ENCODE assay signal across 29 cellular contexts in the genomic region with DNA sequence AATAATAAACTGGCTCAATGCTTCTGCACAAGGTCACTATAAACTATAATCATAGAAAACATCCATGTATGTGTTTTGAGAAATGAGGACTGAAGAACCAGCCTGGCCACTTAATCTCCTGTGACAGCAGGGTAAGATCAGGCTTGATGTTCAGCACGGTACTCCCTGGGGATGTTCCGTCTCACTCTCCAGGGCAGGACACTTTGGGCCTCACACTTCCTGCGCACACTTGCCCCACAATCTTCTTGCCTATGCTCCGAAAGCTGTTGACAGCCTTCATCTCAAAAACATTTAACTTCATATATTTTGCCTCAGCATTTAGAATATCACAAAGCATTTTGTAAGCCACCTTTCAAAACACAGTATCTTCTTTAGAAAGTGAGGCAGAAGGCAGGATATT.
DNase-seq lines count a peak whose midpoint lies in the region; ATAC-seq and TF ChIP-seq lines count a peak whose summit lies in the region.
"Had no signal": no experiment of that assay in that cellular context is flagged by ENCODE, and none has a peak within 500 bp of the region (broad histone marks: within the 10 kb centered on the region; RNA-seq: fewer than 3 reads in every experiment).

No MANE protein-coding gene starts in this region.

- H3K18ac ChIP-seq in trophoblast cell (ENCODE audit: low read length), result no peak overlapping the region

- no peaks in the 10 kb centered on the region for H3K36me3 ChIP-seq in left ventricle myocardium inferior
- no peaks in the 10 kb centered on the region for H3K36me3 ChIP-seq in right atrium auricular region
- no peaks in the 10 kb centered on the region for H3K36me3 ChIP-seq in RWPE2 (ENCODE audit: low read depth)
- H3K36me3 ChIP-seq in trophoblast cell (ENCODE audit: control insufficient read depth in 1 of 2, insufficient read depth in 2 of 2, low read length in 2 of 2), result no peaks in the 10 kb centered on the region
- H3K36me3 ChIP-seq in tibial nerve, result no peaks in the 10 kb centered on the region
- H3K36me3 ChIP-seq: HAP-1, SJCRH30 had no signal

- H3K36me3 Mint-ChIP-seq in activated CD8-positive, alpha-beta T cell treated with anti-CD3 and anti-CD28 coated beads for 36 hours (ENCODE audit: low read depth), result no peaks in the 10 kb centered on the region
- H3K36me3 Mint-ChIP-seq: CD4-positive, alpha-beta memory T cell had no signal

- H3K79me2 ChIP-seq in trophoblast cell (ENCODE audit: control insufficient read depth, insufficient read depth, low read length, poor library complexity), result no peaks in the 10 kb centered on the region

- H3K14ac ChIP-seq in trophoblast cell (ENCODE audit: low read length), result no peak overlapping the region

- H2BK120ac ChIP-seq in trophoblast cell (ENCODE audit: insufficient read depth, low read length, poor library complexity), result no peak overlapping the region

- no peak overlapping the region for H4K8ac ChIP-seq in trophoblast cell (ENCODE audit: low read depth, low read length)

- no peak overlapping the region for H3K4me3 Mint-ChIP-seq in activated CD8-positive, alpha-beta T cell treated with anti-CD3 and anti-CD28 coated beads for 36 hours
- H3K4me3 Mint-ChIP-seq: CD4-positive, alpha-beta memory T cell; HFFc6 had no signal

- H3K27me3 Mint-ChIP-seq in activated CD8-positive, alpha-beta T cell treated with anti-CD3 and anti-CD28 coated beads for 36 hours, result no peaks in the 10 kb centered on the region

- TF ChIP-seq POLR2A in tibial nerve (IDR thresholded peaks at IDR 0.05), result no peak

- WGBS in trophoblast cell (ENCODE audit: extremely low coverage, insufficient coverage, insufficient read length), result no CpG with 5 or more reads among the region's 4 CpGs
- 88% methylated on average over 4 of the region's 4 CpGs for WGBS in tibial nerve, 2 donors

- H3K27ac Mint-ChIP-seq in activated CD8-positive, alpha-beta T cell treated with anti-CD3 and anti-CD28 coated beads for 36 hours, result no peak overlapping the region
- H3K27ac Mint-ChIP-seq: CD4-positive, alpha-beta memory T cell had no signal

- H2AK5ac ChIP-seq in trophoblast cell (ENCODE audit: low read length), result no peak overlapping the region

- H3K9me3 Mint-ChIP-seq in activated CD8-positive, alpha-beta T cell treated with anti-CD3 and anti-CD28 coated beads for 36 hours, result no peaks in the 10 kb centered on the region
- H3K9me3 Mint-ChIP-seq: CD4-positive, alpha-beta memory T cell; HFFc6 had no signal

- intact Hi-C loops in left ventricle myocardium inferior (cut with micrococcal nuclease), result loop anchor here (10.0 kb wide), 1 partner anchor 92 kb away; a partner anchor contains a TSS
- intact Hi-C loops in activated CD8-positive, alpha-beta T cell treated with anti-CD3 and anti-CD28 coated beads for 36 hours (cut with micrococcal nuclease), result no loop called here

- H3K27ac ChIP-seq in left ventricle myocardium inferior (replicated peaks), result peak overlapping the region; percentile 6
- no peak overlapping the region for H3K27ac ChIP-seq in right atrium auricular region
- H3K27ac ChIP-seq in RWPE2 (ENCODE audit: poor library complexity, severe bottlenecking), result peak overlapping the region; percentile 80
- H3K27ac ChIP-seq in trophoblast cell (ENCODE audit: low read depth, low read length), result no peak overlapping the region
- H3K27ac ChIP-seq in tibial nerve, result no peak overlapping the region
- H3K27ac ChIP-seq: SJCRH30 had no signal

- TF ChIP-seq EP300 in tibial nerve (IDR thresholded peaks at IDR 0.05), result no peak

- POLR2A ChIA-PET in activated CD8-positive, alpha-beta T cell treated with anti-CD3 and anti-CD28 coated beads for 36 hours (lab: Charles Lee), result no interaction called here

- no peak overlapping the region for H4K91ac ChIP-seq in trophoblast cell (ENCODE audit: low read depth, low read length)

- no peaks in the 10 kb centered on the region for H3K9me3 ChIP-seq in left ventricle myocardium inferior (replicated peaks)
- no peaks in the 10 kb centered on the region for H3K9me3 ChIP-seq in right atrium auricular region
- no peaks in the 10 kb centered on the region for H3K9me3 ChIP-seq in RWPE2 (ENCODE audit: severe bottlenecking)
- H3K9me3 ChIP-seq in trophoblast cell (ENCODE audit: insufficient read depth, low read depth, low read length), result no peaks in the 10 kb centered on the region
- no peaks in the 10 kb centered on the region for H3K9me3 ChIP-seq in tibial nerve
- H3K9me3 ChIP-seq: HAP-1, SJCRH30 had no signal

- H3K4ac ChIP-seq in trophoblast cell (ENCODE audit: low read depth, low read length), result no peak overlapping the region

- H2BK5ac ChIP-seq in trophoblast cell (ENCODE audit: low read depth, low read length, poor library complexity), result no peak overlapping the region

- H3K4me3 ChIP-seq in left ventricle myocardium inferior (no peak overlapping the region), right atrium auricular region (no peak overlapping the region), RWPE2 (ENCODE audit: severe bottlenecking) (no peak overlapping the region), trophoblast cell (ENCODE audit: low read depth, low read length) (no peak overlapping the region), tibial nerve (no peak overlapping the region)
- H3K4me3 ChIP-seq: GM12878, HAP-1, SJCRH30 had no signal

- no peak overlapping the region for H2AFZ ChIP-seq in trophoblast cell (ENCODE audit: insufficient read depth, low read length, poor library complexity)

- no peaks in the 10 kb centered on the region for H3K79me1 ChIP-seq in trophoblast cell (ENCODE audit: low read length)

- H3K9ac ChIP-seq in trophoblast cell (ENCODE audit: low read length), result peak overlapping the region; percentile 20

- CTCF ChIA-PET in activated CD8-positive, alpha-beta T cell treated with anti-CD3 and anti-CD28 coated beads for 36 hours (lab: Charles Lee), result interaction anchor here (2.7 kb wide), 1 partner anchor 11 kb away, joined by 13 read pairs; no protein-coding TSS in a partner anchor

- no peak overlapping the region for H4K12ac ChIP-seq in trophoblast cell (ENCODE audit: low read depth, low read length)

- no peak overlapping the region for H2BK12ac ChIP-seq in trophoblast cell (ENCODE audit: low read length)

- TF ChIP-seq CTCF in left ventricle myocardium inferior (IDR thresholded peaks at IDR 0.05; ENCODE audit: borderline replicate concordance) (no peak), right atrium auricular region (IDR thresholded peaks at IDR 0.05) (no peak), RWPE2 (IDR thresholded peaks at IDR 0.05; ENCODE audit: poor library complexity, severe bottlenecking) (no peak), tibial nerve (IDR thresholded peaks at IDR 0.05) (no peak)
- no peak for TF ChIP-seq CTCF in activated CD8-positive, alpha-beta T cell treated with anti-CD3 and anti-CD28 coated beads for 36 hours (IDR thresholded peaks at IDR 0.05)

- no peak for ATAC-seq in RWPE2 (ENCODE audit: low read depth)
- no peak for ATAC-seq in activated CD8-positive, alpha-beta T cell treated with anti-CD3 and anti-CD28 coated beads for 36 hours
- ATAC-seq: GM12878, PC-3, Right ventricle myocardium inferior, SK-N-SH treated with all-trans-retinoic acid at 6 μM for 48 hours had no signal

- no peak overlapping the region for H3K23ac ChIP-seq in trophoblast cell (ENCODE audit: low read length)

- H3K4me1 Mint-ChIP-seq in activated CD8-positive, alpha-beta T cell treated with anti-CD3 and anti-CD28 coated beads for 36 hours (ENCODE audit: low read depth), result no peaks in the 10 kb centered on the region

- H3K4me2 ChIP-seq in trophoblast cell (ENCODE audit: low read length), result no peak overlapping the region

- H3K27me3 ChIP-seq in left ventricle myocardium inferior (ENCODE audit: low read depth), result no peaks in the 10 kb centered on the region
- H3K27me3 ChIP-seq in right atrium auricular region, result no peaks in the 10 kb centered on the region
- no peaks in the 10 kb centered on the region for H3K27me3 ChIP-seq in RWPE2 (ENCODE audit: insufficient read depth, poor library complexity, severe bottlenecking)
- no peaks in the 10 kb centered on the region for H3K27me3 ChIP-seq in trophoblast cell (ENCODE audit: insufficient read depth, low read length)
- no peaks in the 10 kb centered on the region for H3K27me3 ChIP-seq in tibial nerve
- H3K27me3 ChIP-seq: SJCRH30 had no signal

- DNase-seq in left ventricle myocardium inferior, result no peak
- DNase-seq in right atrium auricular region (ENCODE audit: low spot score), result no peak
- no peak for DNase-seq in RWPE2 (ENCODE audit: low spot score)
- no peak for DNase-seq in trophoblast cell
- DNase-seq in T1000 (lab: John Stamatoyannopoulos, UW), result no peak
- DNase-seq in activated CD8-positive, alpha-beta T cell treated with anti-CD3 and anti-CD28 coated beads for 36 hours, result no peak
- DNase-seq in tibial nerve (ENCODE audit: low spot score in 2 of 2), result no peak
- DNase-seq: C1 segment of cervical spinal cord; CD4-positive, alpha-beta memory T cell; COR-L47; DMS 273 treated with DMSO at 0.1 percent for 48 hours; DMS79; EL; GDM1; GOT3; HFFc6; KG1; MM.1S; NCI-H2029; NCI-H2171 treated with DMSO at 0.1 percent for 48 hours; NCI-H345; NCI-H510A treated with DMSO at 0.1 percent for 48 hours; NK-92 treated with Interleukin-12 subunit alpha and Interleukin-12 subunit beta, amount 100 ng/mL, for 24 hours; PC-3; SJCRH30 had no signal

- H3K4me1 ChIP-seq in left ventricle myocardium inferior, result peaks cover 68% of the 10 kb centered on the region
- peaks cover 0 to 33% of the 10 kb centered on the region in 2 donors for H3K4me1 ChIP-seq in right atrium auricular region
- H3K4me1 ChIP-seq in RWPE2 (ENCODE audit: insufficient read depth, poor library complexity, severe bottlenecking), result peaks cover 43% of the 10 kb centered on the region
- peaks cover 3 to 6% of the 10 kb centered on the region in 2 experiments for H3K4me1 ChIP-seq in trophoblast cell (ENCODE audit: control insufficient read depth in 1 of 2, insufficient read depth in 2 of 2, low read length in 2 of 2)
- H3K4me1 ChIP-seq in tibial nerve, result peaks cover 0 to 49% (median 2%) of the 10 kb centered on the region in 4 donors

Comparison
In these comparisons a context has a peak if more than half of its experiments do, and no peak if none do; other contexts are left out.
1. H3K27ac ChIP-seq: peak in left ventricle myocardium inferior (single experiment) and RWPE2 (single experiment); none in right atrium auricular region (0 of 2), trophoblast cell (single experiment) and tibial nerve (0 of 4).